ENCODE assay signal across 18 cellular contexts in genomic region chr2:231930601-231931281, GRCh38. TPM values are rescaled to one million over a fixed set of nuclear protein-coding genes. Genes with fewer than 3 reads are reported as not detected.
DNase-seq lines count a peak whose midpoint lies in the region; ATAC-seq and TF ChIP-seq lines count a peak whose summit lies in the region.
"Had no signal": no experiment of that assay in that cellular context is flagged by ENCODE, and none has a peak within 500 bp of the region (broad histone marks: within the 10 kb centered on the region; RNA-seq: fewer than 3 reads in every experiment).

No MANE protein-coding gene starts in this region.

- H3K9me3 Mint-ChIP-seq in activated CD4-positive, alpha-beta T cell treated with anti-CD3 and anti-CD28 coated beads, Interleukin-2, amount 10 ng/mL, durations not matched to agents 7 days and 5 days: no peaks in the 10 kb centered on the region
- H3K9me3 Mint-ChIP-seq: activated naive CD4-positive, alpha-beta T cell treated with anti-CD3 and anti-CD28 coated beads for 36 hours; CD4-positive, CD25-positive, alpha-beta regulatory T cell; dendritic cell treated with granulocyte-macrophage colony-stimulating factor and Interleukin-4, amounts not matched to agents 40 ng/mL and 50 ng/mL, for 4 days had no signal

- H3K4me1 Mint-ChIP-seq in activated CD4-positive, alpha-beta T cell treated with anti-CD3 and anti-CD28 coated beads, Interleukin-2, amount 10 ng/mL, durations not matched to agents 7 days and 5 days: peaks cover 7% of the 10 kb centered on the region

- no peak overlapping the region for H3K4me3 ChIP-seq in testis
- H3K4me3 ChIP-seq: upper lobe of right lung had no signal

- WGBS in testis, 2 donors: 75 to 83% methylated on average over 7 to 8 of the region's 8 CpGs

- no peaks in the 10 kb centered on the region for H3K27me3 ChIP-seq in testis

- no peak overlapping the region for H3K27ac ChIP-seq in testis
- H3K27ac ChIP-seq: neutrophil, upper lobe of right lung had no signal

- no peaks in the 10 kb centered on the region for H3K36me3 Mint-ChIP-seq in activated CD4-positive, alpha-beta T cell treated with anti-CD3 and anti-CD28 coated beads, Interleukin-2, amount 10 ng/mL, durations not matched to agents 7 days and 5 days (ENCODE audit: low read depth)
- H3K36me3 Mint-ChIP-seq: CD4-positive, CD25-positive, alpha-beta regulatory T cell had no signal

- no peak overlapping the region for H3K4me3 Mint-ChIP-seq in activated CD4-positive, alpha-beta T cell treated with anti-CD3 and anti-CD28 coated beads, Interleukin-2, amount 10 ng/mL, durations not matched to agents 7 days and 5 days
- H3K4me3 Mint-ChIP-seq: activated naive CD4-positive, alpha-beta T cell treated with anti-CD3 and anti-CD28 coated beads for 36 hours; CD4-positive, CD25-positive, alpha-beta regulatory T cell; dendritic cell treated with granulocyte-macrophage colony-stimulating factor and Interleukin-4, amounts not matched to agents 40 ng/mL and 50 ng/mL, for 4 days had no signal

- POLR2A ChIA-PET in activated CD4-positive, alpha-beta T cell treated with anti-CD3 and anti-CD28 coated beads, Interleukin-2, amount 10 ng/mL, durations not matched to agents 7 days and 5 days (lab: Charles Lee): no interaction called here

- intact Hi-C loops in testis (cut with DNase I; ENCODE audit: low total_unique reads): no loop called here

- ATAC-seq in left lobe of liver (no peak), GM21723 (IDR thresholded peaks at IDR 0.05; ENCODE audit: unreplicated experiment) (no peak)
- ATAC-seq: upper lobe of right lung had no signal

- no peaks in the 10 kb centered on the region for H3K36me3 ChIP-seq in testis (ENCODE audit: low read depth, missing control alignments)
- H3K36me3 ChIP-seq: neutrophil, upper lobe of right lung had no signal

- no peak for TF ChIP-seq POLR2A in testis (IDR thresholded peaks at IDR 0.05)

- DNase-seq in activated CD4-positive, alpha-beta T cell treated with anti-CD3 and anti-CD28 coated beads, Interleukin-2, amount 10 ng/mL, durations not matched to agents 7 days and 5 days: peak; percentile 2
- no peak for DNase-seq in activated CD4-positive, alpha-beta T cell treated with anti-CD3 and anti-CD28 coated beads, Interleukin-2, amount 50 U/mL, for 4 hours
- DNase-seq in ecto neural progenitor cell (ENCODE audit: low spot score) (peak; percentile 31), left lobe of liver (ENCODE audit: low spot score) (peak; percentile 26), testis (peak; percentile 10), DMS53 (lab: John Stamatoyannopoulos, UW) (no peak), SKM-1 treated with dmso at 0.1 percent for 144 hours (lab: John Stamatoyannopoulos, UW; ENCODE audit: unreplicated experiment) (no peak)
- DNase-seq: CD4-positive, CD25-positive, alpha-beta regulatory T cell; NCI-H2029 treated with DMSO at 0.1 percent for 48 hours; upper lobe of right lung had no signal

- peaks cover 39% of the 10 kb centered on the region for H3K27me3 Mint-ChIP-seq in activated CD4-positive, alpha-beta T cell treated with anti-CD3 and anti-CD28 coated beads, Interleukin-2, amount 10 ng/mL, durations not matched to agents 7 days and 5 days

- H3K27ac Mint-ChIP-seq in activated CD4-positive, alpha-beta T cell treated with anti-CD3 and anti-CD28 coated beads, Interleukin-2, amount 10 ng/mL, durations not matched to agents 7 days and 5 days: no peak overlapping the region
- H3K27ac Mint-ChIP-seq: activated naive CD4-positive, alpha-beta T cell treated with anti-CD3 and anti-CD28 coated beads for 36 hours; dendritic cell treated with granulocyte-macrophage colony-stimulating factor and Interleukin-4, amounts not matched to agents 40 ng/mL and 50 ng/mL, for 4 days had no signal

- H3K9me3 ChIP-seq in testis: no peaks in the 10 kb centered on the region
- H3K9me3 ChIP-seq: neutrophil, upper lobe of right lung had no signal

- CTCF ChIA-PET in activated CD4-positive, alpha-beta T cell treated with anti-CD3 and anti-CD28 coated beads, Interleukin-2, amount 10 ng/mL, durations not matched to agents 7 days and 5 days (lab: Charles Lee): interaction anchor here (0.5 to 1.3 kb wide), 4 partner anchors 10 to 73 kb away, joined by 3 to 5 read pairs (median 4); no protein-coding TSS in a partner anchor

- TF ChIP-seq CTCF in testis (IDR thresholded peaks at IDR 0.05): no peak

- peaks cover 20% of the 10 kb centered on the region for H3K4me1 ChIP-seq in testis

RNA-seq across cellular contexts. Expression of gene NPPC, which starts 4.5 kb away (rescaled TPM):
- total RNA-seq in activated CD4-positive, alpha-beta T cell treated with anti-CD3 and anti-CD28 coated beads, Interleukin-2, amount 10 ng/mL, durations not matched to agents 7 days and 5 days: not detected
- total RNA-seq in left lobe of liver: not detected
- not detected for total RNA-seq in testis
- 0.78 TPM for polyA plus RNA-seq in testis (ENCODE audit: insufficient read depth, low read depth, low replicate concordance)
- total RNA-seq: CD4-positive, CD25-positive, alpha-beta regulatory T cell; Daoy; epithelial cell of proximal tubule; MCF 10A; T-helper 1 cell treated with Interleukin-12 subunit alpha and Interleukin-12 subunit beta and Interleukin-4 antibody, amounts not matched to agents 30 ng/mL and 1 ng/mL, for 36 hours; upper lobe of right lung had no signal
- polyA plus RNA-seq: CD4-positive, CD25-positive, alpha-beta regulatory T cell had no signal

RNA-seq across cellular contexts. Expression of gene DIS3L2, which starts 30.8 kb away (rescaled TPM):
- 10 to 100 TPM; 40.2 to 43.4 TPM for total RNA-seq in activated CD4-positive, alpha-beta T cell treated with anti-CD3 and anti-CD28 coated beads, Interleukin-2, amount 10 ng/mL, durations not matched to agents 7 days and 5 days
- total RNA-seq in left lobe of liver (14.1 TPM), testis (10 to 100 TPM; 70.4 to 80.7 TPM)
- 32.5 TPM for polyA plus RNA-seq in testis (ENCODE audit: insufficient read depth, low read depth, low replicate concordance)

Comparison
In these comparisons a context has a peak if more than half of its experiments do, and no peak if none do; other contexts are left out.
1. DNase-seq: peak in activated CD4-positive, alpha-beta T cell treated with anti-CD3 and anti-CD28 coated beads, Interleukin-2, amount 10 ng/mL, durations not matched to agents 7 days and 5 days (single experiment), ecto neural progenitor cell (single experiment), left lobe of liver (single experiment) and testis (single experiment); none in activated CD4-positive, alpha-beta T cell treated with anti-CD3 and anti-CD28 coated beads, Interleukin-2, amount 50 U/mL, for 4 hours (0 of 2), DMS53 (single experiment) and SKM-1 treated with dmso at 0.1 percent for 144 hours (single experiment).